ENCODE assay signal across 8 cellular contexts in the genomic region with DNA sequence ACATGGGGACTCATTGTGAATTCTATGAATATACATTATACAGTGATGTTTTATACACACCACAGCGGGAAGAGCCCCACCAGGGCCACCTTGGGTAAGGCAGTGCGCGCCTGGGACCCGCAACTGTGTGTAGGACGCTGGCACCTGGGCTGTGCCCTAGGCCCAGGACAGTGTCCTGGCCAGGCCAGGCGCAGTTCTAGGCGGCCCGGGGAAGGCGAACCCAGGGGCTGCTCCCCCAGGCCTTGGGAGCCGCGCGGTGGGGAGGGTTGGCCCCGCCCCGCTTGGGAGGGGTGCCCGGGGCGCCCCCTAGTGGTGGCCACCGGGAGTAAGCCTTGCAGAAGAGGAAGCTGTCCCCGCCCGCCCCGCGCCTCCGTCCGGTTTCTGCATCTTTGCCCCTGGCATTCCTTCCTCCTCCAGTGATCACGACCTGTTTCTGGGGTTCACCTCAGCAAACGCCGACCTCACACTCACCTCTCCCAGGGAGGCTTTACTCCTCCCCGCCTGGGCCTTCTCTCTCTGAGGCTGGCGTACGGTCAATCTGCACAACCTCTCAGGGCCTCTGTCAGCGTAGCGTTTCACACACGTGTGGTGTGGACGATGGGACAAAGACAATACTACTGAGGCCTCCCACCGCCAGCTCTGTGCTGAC. TPM values are rescaled to one million over a fixed set of nuclear protein-coding genes. Genes with fewer than 3 reads are reported as not detected.
DNase-seq lines count a peak whose midpoint lies in the region; ATAC-seq, FAIRE-seq and TF ChIP-seq lines count a peak whose summit lies in the region.

No MANE protein-coding gene starts in this region.

- CTCF ChIA-PET in RWPE1 (lab: Yijun Ruan, JAX): interaction anchor here (0.5 to 2.1 kb wide), 21 partner anchors 9 to 181 kb away, joined by 3 to 39 read pairs (median 4); partner anchors contain the start of genes ARL2 and EHD1

- ATAC-seq in GM18907 (IDR thresholded peaks at IDR 0.05; ENCODE audit: unreplicated experiment): peak; percentile 61

- H3K4me3 ChIP-seq in ovary: no peak overlapping the region
- peak overlapping the region; percentile 24 for H3K4me3 ChIP-seq in thymus (ENCODE audit: low read length)

- TF ChIP-seq POLR2A in ovary (IDR thresholded peaks at IDR 0.05): no peak

- DNase-seq in AG08395 (ENCODE audit: low spot score) (peak; percentile 85), HTR-8/SVneo (ENCODE audit: insufficient read length, low spot score) (peak; percentile 63), RWPE1 (ENCODE audit: low spot score) (peak; percentile 72), glomerular visceral epithelial cell (ENCODE audit: extremely low spot score) (peak; percentile 71), ovary (peak; percentile 69 to 88 (median 82))
- peak; percentile 94 for DNase-seq in activated effector memory CD4-positive, alpha-beta T cell treated with anti-CD3 and anti-CD28 coated beads, Interleukin-2, amount 50 U/mL, for 16 hours

- peak overlapping the region; percentile 42 for H3K27ac ChIP-seq in RWPE1
- H3K27ac ChIP-seq in ovary: no peak overlapping the region
- no peak overlapping the region for H3K27ac ChIP-seq in thymus (ENCODE audit: low read depth)

- H3K4me1 ChIP-seq in ovary (ENCODE audit: insufficient read depth) (peaks cover 1% of the 10 kb centered on the region), thymus (ENCODE audit: control insufficient read depth, insufficient read depth, low read length) (peaks cover 7% of the 10 kb centered on the region)

- TF ChIP-seq EP300 in ovary (IDR thresholded peaks at IDR 0.05): no peak

- WGBS in ovary, 3 donors: 15 to 21% (median 17%) methylated on average over 33 to 34 of the region's 34 CpGs
- 23% methylated on average over 34 of the region's 34 CpGs for WGBS in thymus

- no peaks in the 10 kb centered on the region for H3K27me3 ChIP-seq in ovary
- no peaks in the 10 kb centered on the region for H3K27me3 ChIP-seq in thymus (ENCODE audit: control insufficient read depth, insufficient read depth)

- no peaks in the 10 kb centered on the region for H3K9me3 ChIP-seq in ovary
- no peaks in the 10 kb centered on the region for H3K9me3 ChIP-seq in thymus (ENCODE audit: control insufficient read depth)

- FAIRE-seq in HTR-8/SVneo (lab: Jason Lieb, UNC): no peak

- no peaks in the 10 kb centered on the region for H3K36me3 ChIP-seq in ovary
- no peaks in the 10 kb centered on the region for H3K36me3 ChIP-seq in thymus (ENCODE audit: control insufficient read depth, insufficient read depth)

- TF ChIP-seq CTCF in RWPE1 (conservative IDR thresholded peaks at IDR 0.05; ENCODE audit: low read depth) (peak; percentile 95), ovary (IDR thresholded peaks at IDR 0.05) (peak; percentile 90 to 96 (median 95))

- intact Hi-C loops in ovary (cut with DNase I): loop anchor here in 2 of 4 donors (2.0 to 5.0 kb wide), 2 partner anchors 41 to 43 kb away; partner anchors contain the start of gene CDC42BPG (in 1 of the 2)

- POLR2A ChIA-PET in RWPE1 (lab: Yijun Ruan, JAX; ENCODE audit: low non-redundant PET): no interaction called here

RNA-seq across cellular contexts. Expression of gene EHD1, which starts 9.5 kb away (rescaled TPM):
- total RNA-seq in ovary: 10 to 100 TPM; 14.3 to 87.8 (median 42.2) TPM
- 10 to 100 TPM; 14.5 to 14.8 TPM for polyA plus RNA-seq in ovary
- 32.3 TPM for polyA plus RNA-seq in thymus

RNA-seq across cellular contexts. Expression of gene ATG2A, which starts 29.1 kb away (rescaled TPM):
- total RNA-seq in ovary: 10 to 100 TPM; 22.2 to 40.1 (median 30.4) TPM
- polyA plus RNA-seq in ovary (10 to 100 TPM in 1 of 2 donors, 1 to 10 TPM in 1; 2.2 to 23.4 TPM), thymus (35.2 TPM)

RNA-seq across cellular contexts. Expression of gene PPP2R5B, which starts 36.6 kb away (rescaled TPM):
- total RNA-seq in ovary: 10 to 100 TPM in 5 of 7 donors, 1 to 10 TPM in 2; 9.0 to 12.8 (median 12.2) TPM
- 10 to 100 TPM in 1 of 2 donors, 1 to 10 TPM in 1; 8.0 to 16.2 TPM for polyA plus RNA-seq in ovary
- polyA plus RNA-seq in thymus: 18.3 TPM

RNA-seq across cellular contexts. Expression of gene CDC42BPG, which starts 43.4 kb away (rescaled TPM):
- 1 to 10 TPM; 2.6 to 9.5 (median 4.0) TPM for total RNA-seq in ovary
- polyA plus RNA-seq in ovary (1 to 10 TPM in 1 of 2 donors, under 1 TPM in 1; 0.35 to 1.9 TPM), thymus (7.4 TPM)

RNA-seq across cellular contexts. Expression of gene GPHA2, which starts 47.8 kb away (rescaled TPM):
- total RNA-seq in ovary: 1 to 10 TPM in 3 of 7 donors, under 1 TPM in 3, not detected in 1; 0.45 to 1.6 (median 0.88) TPM
- polyA plus RNA-seq in ovary: under 1 TPM in 1 of 2 donors, not detected in 1; 0.58 TPM
- polyA plus RNA-seq in thymus: 1.6 TPM
